Comparison of ENCODE assay signal across 9 cellular contexts in genomic region chr11:102831128-102831708, GRCh38. TPM values are rescaled to one million over a fixed set of nuclear protein-coding genes. Genes with fewer than 3 reads are reported as not detected.
DNase-seq lines count a peak whose midpoint lies in the region; ATAC-seq and TF ChIP-seq lines count a peak whose summit lies in the region.
"Had no signal": no experiment of that assay in that cellular context is flagged by ENCODE, and none has a peak within 500 bp of the region (broad histone marks: within the 10 kb centered on the region; RNA-seq: fewer than 3 reads in every experiment).

No MANE protein-coding gene starts in this region.

- TF ChIP-seq CTCF in fibroblast of pulmonary artery (IDR thresholded peaks at IDR 0.05; ENCODE audit: low read length, missing control alignments): peak; percentile 38
- TF ChIP-seq CTCF in psoas muscle (IDR thresholded peaks at IDR 0.05): no peak

- H3K27me3 ChIP-seq in psoas muscle (ENCODE audit: insufficient read depth in 3 of 3, low read length in 2 of 3): no peaks in the 10 kb centered on the region

- no peaks in the 10 kb centered on the region for H3K9me3 ChIP-seq in psoas muscle

- 18 to 25% (median 20%) methylated on average over 19 of the region's 19 CpGs for WGBS in psoas muscle, 3 donors

- no peaks in the 10 kb centered on the region for H3K4me1 ChIP-seq in psoas muscle

- DNase-seq in GM04504 (ENCODE audit: low read depth) (peak; percentile 62), RPMI8226 (peak; percentile 8), fibroblast of pulmonary artery (ENCODE audit: low read depth) (peak; percentile 31), psoas muscle (peak; percentile 43 to 64), NCI-H1105 (lab: John Stamatoyannopoulos, UW) (no peak)
- DNase-seq in effector CD8-positive, alpha-beta T cell (lab: John Stamatoyannopoulos, UW): no peak

- H3K36me3 ChIP-seq in psoas muscle (ENCODE audit: insufficient read depth in 1 of 2, low read depth in 1 of 2): no peaks in the 10 kb centered on the region

- ATAC-seq in psoas muscle (no peak), HG03565 (IDR thresholded peaks at IDR 0.05; ENCODE audit: unreplicated experiment) (no peak), HG03280 (IDR thresholded peaks at IDR 0.05; ENCODE audit: unreplicated experiment) (no peak)

- intact Hi-C loops in psoas muscle (cut with DNase I): no loop called here

- no peak overlapping the region for H3K27ac ChIP-seq in psoas muscle

- H3K4me3 ChIP-seq in fibroblast of pulmonary artery (replicated peaks; ENCODE audit: low read depth, low read length) (peak overlapping the region; percentile 22), psoas muscle (no peak overlapping the region)

RNA-seq across cellular contexts. Expression of gene MMP3, which starts 12.2 kb away (rescaled TPM):
- 1 to 10 TPM in 2 of 4 donors, under 1 TPM in 2; 0.17 to 5.7 (median 0.94) TPM for total RNA-seq in psoas muscle
- 1 to 10 TPM in 2 of 3 donors, under 1 TPM in 1; 0.68 to 7.3 (median 2.0) TPM for polyA plus RNA-seq in psoas muscle
- total RNA-seq: mononuclear cell had no signal

RNA-seq across cellular contexts. Expression of gene MMP1, which starts 33.3 kb away (rescaled TPM):
- under 1 TPM in 3 of 4 donors, not detected in 1; 0.17 to 0.77 (median 0.54) TPM for total RNA-seq in psoas muscle
- polyA plus RNA-seq in psoas muscle: 1 to 10 TPM in 1 of 3 donors, under 1 TPM in 2; 0.03 to 4.7 (median 0.25) TPM

RNA-seq across cellular contexts. Expression of gene MMP12, which starts 43.6 kb away (rescaled TPM):
- not detected for total RNA-seq in psoas muscle
- polyA plus RNA-seq in psoas muscle: not detected
- total RNA-seq: mononuclear cell had no signal

RNA-seq across cellular contexts. Expression of gene MMP10, which starts 50.8 kb away (rescaled TPM):
- total RNA-seq in psoas muscle: not detected
- under 1 TPM in 2 of 3 donors, not detected in 1; 0.14 to 0.17 TPM for polyA plus RNA-seq in psoas muscle

Comparison
In these comparisons a context has a peak if more than half of its experiments do, and no peak if none do; other contexts are left out.
1. DNase-seq: peak in GM04504 (single experiment), RPMI8226 (single experiment), fibroblast of pulmonary artery (single experiment) and psoas muscle (2 of 2); none in effector CD8-positive, alpha-beta T cell (single experiment) and NCI-H1105 (single experiment).